30 cellular contexts compared by ENCODE assay signal in the genomic region with DNA sequence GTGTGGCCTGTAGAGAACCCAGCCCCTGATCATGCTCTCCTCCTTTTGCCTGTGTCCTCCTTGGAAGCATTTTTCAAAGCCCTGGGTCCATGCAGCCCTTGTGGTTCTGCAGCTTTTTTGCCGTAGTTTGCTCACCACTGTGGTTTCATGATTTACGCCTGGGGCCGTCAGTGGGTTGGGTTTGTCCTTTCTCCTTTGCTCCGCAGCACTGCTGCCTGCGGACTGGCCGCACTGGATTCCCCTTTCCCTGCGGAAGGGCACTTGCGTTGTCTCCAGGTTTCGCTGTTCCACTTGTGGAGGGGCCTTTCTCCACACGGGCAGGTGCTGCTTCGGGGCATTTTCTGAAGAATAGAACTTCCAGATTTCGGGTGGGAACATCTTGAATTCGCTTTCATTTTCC.
DNase-seq lines count a peak whose midpoint lies in the region; ATAC-seq and TF ChIP-seq lines count a peak whose summit lies in the region.
"Had no signal": no experiment of that assay in that cellular context is flagged by ENCODE, and none has a peak within 500 bp of the region (broad histone marks: within the 10 kb centered on the region; RNA-seq: fewer than 3 reads in every experiment).

No MANE protein-coding gene starts in this region.

- H3K4me1 ChIP-seq in heart left ventricle, result no peaks in the 10 kb centered on the region
- H3K4me1 ChIP-seq in heart right ventricle, result no peaks in the 10 kb centered on the region
- H3K4me1 ChIP-seq: colonic mucosa, esophagus squamous epithelium, gastroesophageal sphincter, prostate gland, sigmoid colon had no signal

- TF ChIP-seq CTCF in heart left ventricle (IDR thresholded peaks at IDR 0.05) (no peak), heart right ventricle (IDR thresholded peaks at IDR 0.05) (no peak), chondrocyte (IDR thresholded peaks at IDR 0.05) (no peak), osteocyte (IDR thresholded peaks at IDR 0.05) (no peak), dorsolateral prefrontal cortex (IDR thresholded peaks at IDR 0.05 in 54 of 56, conservative IDR thresholded peaks at IDR 0.05 in 2 of 56; ENCODE audit: low read depth in 1 of 56, partially characterized antibody in 56 of 56) (no peak)

- intact Hi-C loops in heart left ventricle (cut with DNase I) (no loop called here), heart right ventricle (cut with DNase I) (no loop called here), dorsolateral prefrontal cortex (cut with DNase I) (loop anchor here in 1 of 2 donors (5.0 kb wide), 2 partner anchors 34 to 74 kb away; no protein-coding TSS in a partner anchor)

- no peaks in the 10 kb centered on the region for H3K36me3 ChIP-seq in heart left ventricle
- no peaks in the 10 kb centered on the region for H3K36me3 ChIP-seq in heart right ventricle
- H3K36me3 ChIP-seq: brain microvascular endothelial cell, colonic mucosa, esophagus squamous epithelium, gastroesophageal sphincter, neutrophil, prostate gland, sigmoid colon, WERI-Rb-1 had no signal

- peaks cover 0 to 19% (median 10%) of the 10 kb centered on the region in 12 donors for H3K9me3 ChIP-seq in heart left ventricle
- peaks cover 0 to 23% (median 10%) of the 10 kb centered on the region in 11 donors for H3K9me3 ChIP-seq in heart right ventricle
- H3K9me3 ChIP-seq: colonic mucosa, neutrophil, prostate gland had no signal

- no peak for TF ChIP-seq POLR2A in heart left ventricle (IDR thresholded peaks at IDR 0.05)

- WGBS in heart left ventricle, 4 donors, result 69 to 82% (median 77%) methylated on average over 13 of the region's 13 CpGs
- 72 to 76% methylated on average over 13 of the region's 13 CpGs for WGBS in heart right ventricle, 2 donors

- DNase-seq in heart left ventricle, result peak in 3 of 5 donors; percentile 15 to 23 (median 16)
- DNase-seq in heart right ventricle, result no peak
- DNase-seq in GM04504 (ENCODE audit: low read depth), result peak; percentile 30
- DNase-seq in chondrocyte (ENCODE audit: low spot score), result no peak
- DNase-seq in osteocyte (ENCODE audit: extremely low spot score, unreplicated experiment), result no peak
- no peak for DNase-seq in kidney glomerular epithelial cell (lab: John Stamatoyannopoulos, UW)
- DNase-seq in NCI-H524 (lab: John Stamatoyannopoulos, UW), result no peak
- DNase-seq in dorsolateral prefrontal cortex, result no peak
- DNase-seq: activated CD4-positive, alpha-beta T cell treated with anti-CD3 and anti-CD28 coated beads, Interleukin-2, amount 50 U/mL, for 4 hours; activated naive CD8-positive, alpha-beta T cell treated with anti-CD3 and anti-CD28 coated beads, Interleukin-2, amount 50 U/mL, for 24 hours; brain microvascular endothelial cell; CD4-positive, alpha-beta memory T cell; colonic mucosa; esophagus squamous epithelium; GDM1; H9; mammary epithelial cell; NCI-H1092; NCI-H187 treated with DMSO at 0.1 percent for 48 hours; NCI-H2227 treated with DMSO at 0.1 percent for 48 hours; NCI-H748 treated with DMSO at 0.1 percent for 48 hours; RPMI8226; sigmoid colon; stimulated activated naive CD8-positive, alpha-beta T cell treated with anti-CD3 and anti-CD28 coated beads, Interleukin-15, Interleukin-2, amounts not matched to agents 100 U/mL and 50 U/mL, for 24 hours had no signal

- peaks cover 2% of the 10 kb centered on the region for H3K36me3 Mint-ChIP-seq in chondrocyte (ENCODE audit: low read depth)
- H3K36me3 Mint-ChIP-seq in osteocyte (ENCODE audit: unreplicated experiment), result peaks cover 5% of the 10 kb centered on the region

- H3K4me1 Mint-ChIP-seq in chondrocyte (ENCODE audit: low read depth) (peaks cover 12% of the 10 kb centered on the region), osteocyte (ENCODE audit: unreplicated experiment) (peaks cover 22% of the 10 kb centered on the region)

- H3K27me3 Mint-ChIP-seq in chondrocyte (ENCODE audit: low read depth) (peaks cover 1% of the 10 kb centered on the region), osteocyte (ENCODE audit: unreplicated experiment) (no peaks in the 10 kb centered on the region)

- H3K27me3 ChIP-seq in heart left ventricle, result peaks cover 0 to 16% (median 0%) of the 10 kb centered on the region in 9 donors
- peaks cover 0 to 35% (median 12%) of the 10 kb centered on the region in 7 donors for H3K27me3 ChIP-seq in heart right ventricle
- no peaks in the 10 kb centered on the region for H3K27me3 ChIP-seq in dorsolateral prefrontal cortex
- H3K27me3 ChIP-seq: brain microvascular endothelial cell, colonic mucosa, sigmoid colon had no signal

- ATAC-seq in heart left ventricle (no peak), heart right ventricle (no peak)
- ATAC-seq: activated naive CD8-positive, alpha-beta T cell treated with anti-CD3 and anti-CD28 coated beads, Interleukin-2, amount 50 U/mL, for 24 hours; gastroesophageal sphincter; HepG2; SK-N-SH treated with all-trans-retinoic acid at 6 μM for 48 hours; stimulated activated naive CD8-positive, alpha-beta T cell treated with anti-CD3 and anti-CD28 coated beads, Interleukin-15, Interleukin-2, amounts not matched to agents 100 U/mL and 50 U/mL, for 24 hours had no signal

- H3K4me3 ChIP-seq in heart left ventricle (no peak overlapping the region), heart right ventricle (no peak overlapping the region), dorsolateral prefrontal cortex (peak overlapping the region in 22 of 59 donors; percentile 6 to 44 (median 20))
- H3K4me3 ChIP-seq: colonic mucosa, gastroesophageal sphincter, prostate gland, sigmoid colon had no signal

- H3K4me3 Mint-ChIP-seq in chondrocyte (ENCODE audit: unreplicated experiment) (peak overlapping the region; percentile 52), osteocyte (ENCODE audit: unreplicated experiment) (peak overlapping the region; percentile 73)
- H3K4me3 Mint-ChIP-seq: activated naive CD8-positive, alpha-beta T cell treated with anti-CD3 and anti-CD28 coated beads, Interleukin-2, amount 50 U/mL, for 24 hours; H9 had no signal

- no peak overlapping the region for H3K27ac Mint-ChIP-seq in chondrocyte (ENCODE audit: unreplicated experiment)
- H3K27ac Mint-ChIP-seq in osteocyte (ENCODE audit: unreplicated experiment), result no peak overlapping the region
- H3K27ac Mint-ChIP-seq: activated naive CD8-positive, alpha-beta T cell treated with anti-CD3 and anti-CD28 coated beads, Interleukin-2, amount 50 U/mL, for 24 hours; CD4-positive, alpha-beta memory T cell; H9 had no signal

- H3K27ac ChIP-seq in heart left ventricle (no peak overlapping the region), heart right ventricle (no peak overlapping the region), dorsolateral prefrontal cortex (peak overlapping the region in 6 of 59 donors; percentile 13 to 71 (median 30))
- H3K27ac ChIP-seq: brain microvascular endothelial cell, colonic mucosa, esophagus squamous epithelium, gastroesophageal sphincter, neutrophil, prostate gland, sigmoid colon had no signal

- H3K9me3 Mint-ChIP-seq in chondrocyte (ENCODE audit: low read depth) (peaks cover 13% of the 10 kb centered on the region), osteocyte (ENCODE audit: unreplicated experiment) (peaks cover 2% of the 10 kb centered on the region)

Comparison
In these comparisons a context has a peak if more than half of its experiments do, and no peak if none do; other contexts are left out.
1. DNase-seq: peak in heart left ventricle (3 of 5) and GM04504 (single experiment); none in heart right ventricle (0 of 2), chondrocyte (single experiment), osteocyte (single experiment), kidney glomerular epithelial cell (single experiment), NCI-H524 (0 of 2) and dorsolateral prefrontal cortex (0 of 10).